ENCODE assay signal across 8 cellular contexts in genomic region chr16:71288890-71289731, GRCh38. TPM values are rescaled to one million over a fixed set of nuclear protein-coding genes. Genes with fewer than 3 reads are reported as not detected.
DNase-seq lines count a peak whose midpoint lies in the region; ATAC-seq, FAIRE-seq and TF ChIP-seq lines count a peak whose summit lies in the region.

A gene with protein sequence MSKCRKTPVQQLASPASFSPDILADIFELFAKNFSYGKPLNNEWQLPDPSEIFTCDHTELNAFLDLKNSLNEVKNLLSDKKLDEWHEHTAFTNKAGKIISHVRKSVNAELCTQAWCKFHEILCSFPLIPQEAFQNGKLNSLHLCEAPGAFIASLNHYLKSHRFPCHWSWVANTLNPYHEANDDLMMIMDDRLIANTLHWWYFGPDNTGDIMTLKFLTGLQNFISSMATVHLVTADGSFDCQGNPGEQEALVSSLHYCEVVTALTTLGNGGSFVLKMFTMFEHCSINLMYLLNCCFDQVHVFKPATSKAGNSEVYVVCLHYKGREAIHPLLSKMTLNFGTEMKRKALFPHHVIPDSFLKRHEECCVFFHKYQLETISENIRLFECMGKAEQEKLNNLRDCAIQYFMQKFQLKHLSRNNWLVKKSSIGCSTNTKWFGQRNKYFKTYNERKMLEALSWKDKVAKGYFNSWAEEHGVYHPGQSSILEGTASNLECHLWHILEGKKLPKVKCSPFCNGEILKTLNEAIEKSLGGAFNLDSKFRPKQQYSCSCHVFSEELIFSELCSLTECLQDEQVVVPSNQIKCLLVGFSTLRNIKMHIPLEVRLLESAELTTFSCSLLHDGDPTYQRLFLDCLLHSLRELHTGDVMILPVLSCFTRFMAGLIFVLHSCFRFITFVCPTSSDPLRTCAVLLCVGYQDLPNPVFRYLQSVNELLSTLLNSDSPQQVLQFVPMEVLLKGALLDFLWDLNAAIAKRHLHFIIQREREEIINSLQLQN (minus strand): TSS chr16:71289402. CDS start chr16:71285920, 3,482 bp downstream.

- H2AFZ ChIP-seq in OCI-LY7 (ENCODE audit: low read length): peak within 1 kb of the TSS; percentile 70

- intact Hi-C loops in OCI-LY7 (cut with micrococcal nuclease; ENCODE audit: unreplicated experiment): no loop called here
- intact Hi-C loops in mucosa of descending colon (cut with DNase I, micrococcal nuclease): no loop called here

- H4K20me1 ChIP-seq in OCI-LY7 (ENCODE audit: insufficient read depth, low read length): no peaks in the 10 kb centered on the region

- DNase-seq in D721Med (ENCODE audit: insufficient read length, low spot score): peak; percentile 46
- peak; percentile 93 for DNase-seq in HuH-7.5 (ENCODE audit: low spot score)
- peak; percentile 90 for DNase-seq in OCI-LY7 (ENCODE audit: low spot score)
- peak; percentile 90 for DNase-seq in activated T-cell treated with anti-CD3 and anti-CD28 coated beads for 24 hours (ENCODE audit: low read depth)
- peak; percentile 97 for DNase-seq in epithelial cell of esophagus (ENCODE audit: low read depth)
- DNase-seq in mucosa of descending colon: peak; percentile 94 to 97 (median 96)
- DNase-seq in stimulated activated CD8-positive, alpha-beta memory T cell treated with anti-CD3 and anti-CD28 coated beads, Interleukin-4, amount 100 ng/mL, for 24 hours (ENCODE audit: low read depth): peak; percentile 86

- peak within 1 kb of the TSS; percentile 36 for H3K27ac ChIP-seq in OCI-LY7 (ENCODE audit: low read depth, low read length, poor library complexity, severe bottlenecking)

- TF ChIP-seq CTCF in D721Med (IDR thresholded peaks at IDR 0.05; ENCODE audit: insufficient read depth, missing control alignments) (no peak), OCI-LY7 (conservative IDR thresholded peaks at IDR 0.05; ENCODE audit: low read length) (no peak), epithelial cell of esophagus (IDR thresholded peaks at IDR 0.05; ENCODE audit: insufficient read depth, low read depth, low read length, missing control alignments) (peak; percentile 6), mucosa of descending colon (IDR thresholded peaks at IDR 0.05) (no peak)

- peaks cover 3% of the 10 kb centered on the region for H3K4me1 ChIP-seq in OCI-LY7 (ENCODE audit: insufficient read depth, low read length, poor library complexity, severe bottlenecking)
- H3K4me1 ChIP-seq in mucosa of descending colon (ENCODE audit: low read depth): peaks cover 8% of the 10 kb centered on the region

- H3K4me3 ChIP-seq in OCI-LY7 (ENCODE audit: low read depth, low read length, poor library complexity, severe bottlenecking): peak within 1 kb of the TSS; percentile 78
- H3K4me3 ChIP-seq in epithelial cell of esophagus (ENCODE audit: low read length): peak within 1 kb of the TSS; percentile 82
- H3K4me3 ChIP-seq in mucosa of descending colon: peak within 1 kb of the TSS; percentile 37

- peak; percentile 92 for ATAC-seq in GM21526 (IDR thresholded peaks at IDR 0.05; ENCODE audit: low FRiP score, unreplicated experiment)
- peak; percentile 98 for ATAC-seq in mucosa of descending colon

- no TSS peak for BruUV-seq in OCI-LY7 (replicated peaks; lab: Mats Ljungman, UMichigan)

- CTCF ChIA-PET in OCI-LY7 (lab: Charles Lee; ENCODE audit: unreplicated experiment): no interaction called here

- no peaks in the 10 kb centered on the region for H3K9me3 ChIP-seq in OCI-LY7 (ENCODE audit: low read length)
- no peaks in the 10 kb centered on the region for H3K9me3 ChIP-seq in mucosa of descending colon

- H3K4me2 ChIP-seq in OCI-LY7 (ENCODE audit: low read length): peak within 1 kb of the TSS; percentile 81

- H3K79me2 ChIP-seq in OCI-LY7 (ENCODE audit: insufficient read depth, low read depth, low read length): no peaks in the 10 kb centered on the region

- POLR2A ChIA-PET in OCI-LY7 (lab: Charles Lee): interaction anchor here (0.6 kb wide), 2 partner anchors 75 to 193 kb away, joined by 3 to 4 read pairs; no protein-coding TSS in a partner anchor

- FAIRE-seq in D721Med (lab: Jason Lieb, UNC): no peak

- H3K36me3 ChIP-seq in OCI-LY7 (ENCODE audit: insufficient read depth, low read length): no peaks in the 10 kb centered on the region
- no peaks in the 10 kb centered on the region for H3K36me3 ChIP-seq in mucosa of descending colon (ENCODE audit: low read depth)

- no peaks in the 10 kb centered on the region for H3K9me2 ChIP-seq in OCI-LY7 (ENCODE audit: insufficient read depth, low read length)

RNA-seq across cellular contexts. Expression of the gene that starts here (rescaled TPM):
- 10.6 and 10.9 TPM in 2 replicates for total RNA-seq in OCI-LY7 (2014; rRNA removed; shearing (Covaris generic))
- total RNA-seq in OCI-LY7 (2022) (7.9 and 10.4 TPM in 2 replicates), mucosa of descending colon (10 to 100 TPM; 17.8 to 20.2 (median 19.8) TPM)

Comparison
In these comparisons a context has a peak if more than half of its experiments do, and no peak if none do; other contexts are left out.
1. Peak in every context shown above with its lines: DNase-seq, ATAC-seq, H3K4me3 ChIP-seq and H3K27ac ChIP-seq.
2. DNase-seq: peak in every context shown above with its lines; median percentile 97 in epithelial cell of esophagus; 96 in mucosa of descending colon; 93 in HuH-7.5; 90 in OCI-LY7; 90 in activated T-cell treated with anti-CD3 and anti-CD28 coated beads for 24 hours; 86 in stimulated activated CD8-positive, alpha-beta memory T cell treated with anti-CD3 and anti-CD28 coated beads, Interleukin-4, amount 100 ng/mL, for 24 hours; 46 in D721Med.